ENCODE assay signal across 1 cellular context in the genomic region with DNA sequence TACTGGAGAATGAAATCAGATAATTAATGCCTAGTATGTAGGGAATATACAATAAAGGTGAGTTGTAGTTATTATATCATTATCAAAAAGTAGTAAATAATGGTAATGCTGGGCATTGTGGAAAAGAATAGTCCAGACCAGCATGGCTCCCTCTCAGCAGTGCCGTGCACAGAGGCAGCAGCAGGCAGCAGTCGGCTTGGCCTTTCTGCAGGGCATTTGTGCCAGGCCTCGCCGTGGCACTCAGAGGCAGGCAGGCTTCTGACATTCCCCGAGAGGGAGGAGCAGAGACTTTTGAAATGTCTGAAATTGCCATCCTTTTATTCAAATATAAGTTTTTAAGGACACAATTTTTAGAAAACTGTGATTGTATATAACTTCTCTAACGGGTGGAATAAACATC.
TF ChIP-seq lines count a peak whose summit lies in the region.

No MANE protein-coding gene starts in this region.

TF ChIP-seq in K562, 482 proteins besides CTCF, POLR2A, EP300 and RAD21:
- TF ChIP-seq IFI16 (CRISPR knock-in tag; IDR thresholded peaks at IDR 0.05) (no peak), STAT5B (CRISPR knock-in tag; IDR thresholded peaks at IDR 0.05) (0 out of 2 replicates have a peak, but pooled peaks have one; percentile 2)
